ENCODE assay signal across 10 cellular contexts in genomic region chr2:46493241-46493970, GRCh38. TPM values are rescaled to one million over a fixed set of nuclear protein-coding genes. Genes with fewer than 3 reads are reported as not detected.
DNase-seq lines count a peak whose midpoint lies in the region; ATAC-seq, FAIRE-seq and TF ChIP-seq lines count a peak whose summit lies in the region.
"Had no signal": no experiment of that assay in that cellular context is flagged by ENCODE, and none has a peak within 500 bp of the region (broad histone marks: within the 10 kb centered on the region; RNA-seq: fewer than 3 reads in every experiment).

No MANE protein-coding gene starts in this region.

- peak; percentile 71 for ATAC-seq in GM21515 (IDR thresholded peaks at IDR 0.05; ENCODE audit: unreplicated experiment)
- ATAC-seq in HG03575 (IDR thresholded peaks at IDR 0.05; ENCODE audit: extremely low read depth, insufficient number of reproducible peaks, low FRiP score, unreplicated experiment), result peak; percentile 41
- ATAC-seq in gastroesophageal sphincter, result no peak

- no peak for TF ChIP-seq EP300 in gastroesophageal sphincter (IDR thresholded peaks at IDR 0.05)

- 46 to 68% (median 63%) methylated on average over 8 of the region's 8 CpGs for WGBS in spleen, 5 donors
- WGBS in gastroesophageal sphincter (ENCODE audit: low coverage in 1 of 2), 2 donors, result 31 to 61% methylated on average over 5 to 8 of the region's 8 CpGs

- CTCF ChIA-PET in GM10248 (lab: Yijun Ruan, JAX), result interaction anchor here (0.9 to 1.8 kb wide), 6 partner anchors 10 to 157 kb away, joined by 3 to 7 read pairs (median 4); no protein-coding TSS in a partner anchor
- CTCF ChIA-PET in endothelial cell of umbilical vein (lab: Charles Lee), result interaction anchor here (1.2 kb wide), 2 partner anchors 12 to 79 kb away, joined by 3 read pairs; no protein-coding TSS in a partner anchor

- BruUV-seq in endothelial cell of umbilical vein (replicated peaks; lab: Mats Ljungman, UMichigan), result no TSS peak

- dilution Hi-C loops in endothelial cell of umbilical vein (cut with MboI; ENCODE audit: extremely low pct_ligation_motif_present, low sequenced_read_pairs), result no loop called here

- TF ChIP-seq POLR2A in endothelial cell of umbilical vein (IDR thresholded peaks at IDR 0.05; ENCODE audit: low read depth, low read length) (no peak), spleen (IDR thresholded peaks at IDR 0.05) (no peak), gastroesophageal sphincter (IDR thresholded peaks at IDR 0.05) (no peak)

- peak; percentile 80 for DNase-seq in GM10248 (ENCODE audit: extremely low spot score)
- no peak for DNase-seq in endothelial cell of umbilical vein (ENCODE audit: low read depth, low spot score)
- no peak for DNase-seq in stimulated activated CD4-positive, alpha-beta T cell treated with anti-CD3 and anti-CD28 coated beads, Interleukin-4, amount 100 ng/mL, for 24 hours
- no peak for DNase-seq in spleen
- no peak for DNase-seq in DMS79 (lab: John Stamatoyannopoulos, UW)

- intact Hi-C loops in endothelial cell of umbilical vein (cut with micrococcal nuclease), result no loop called here
- intact Hi-C loops in spleen (cut with DNase I; ENCODE audit: low total_unique reads), result no loop called here

- H3K9ac ChIP-seq in endothelial cell of umbilical vein (replicated peaks; ENCODE audit: extremely low read depth, insufficient read depth, low read length), result no peak overlapping the region

- H3K27ac ChIP-seq in endothelial cell of umbilical vein (ENCODE audit: insufficient read depth, low read depth, low read length) (no peak overlapping the region), spleen (no peak overlapping the region), gastroesophageal sphincter (peak overlapping the region in 2 of 4 donors; percentile 16 to 52)

- no peaks in the 10 kb centered on the region for H3K36me3 ChIP-seq in endothelial cell of umbilical vein (ENCODE audit: control insufficient read depth in 2 of 2, extremely low read depth in 1 of 2, insufficient read depth in 2 of 2, low read length in 2 of 2)
- H3K36me3 ChIP-seq in spleen, result no peaks in the 10 kb centered on the region
- H3K36me3 ChIP-seq in gastroesophageal sphincter, result no peaks in the 10 kb centered on the region

- H3K4me1 ChIP-seq in endothelial cell of umbilical vein (ENCODE audit: control insufficient read depth, extremely low read depth, insufficient read depth, low read length) (peaks cover 4% of the 10 kb centered on the region), spleen (peaks cover 9 to 43% (median 23%) of the 10 kb centered on the region in 6 donors), gastroesophageal sphincter (peaks cover 0 to 42% (median 6%) of the 10 kb centered on the region in 3 donors)

- no peaks in the 10 kb centered on the region for H3K79me2 ChIP-seq in endothelial cell of umbilical vein (ENCODE audit: control insufficient read depth, insufficient read depth, low read length)

- no peaks in the 10 kb centered on the region for H3K9me1 ChIP-seq in endothelial cell of umbilical vein (replicated peaks; ENCODE audit: control insufficient read depth, extremely low read depth, insufficient read depth, low read length)

- H3K27me3 ChIP-seq in endothelial cell of umbilical vein (ENCODE audit: control insufficient read depth in 2 of 2, insufficient read depth in 2 of 2, low read length in 2 of 2) (no peaks in the 10 kb centered on the region), spleen (replicated peaks in 1 of 7) (no peaks in the 10 kb centered on the region), gastroesophageal sphincter (no peaks in the 10 kb centered on the region)

- TF ChIP-seq CTCF in GM10248 (IDR thresholded peaks at IDR 0.05; ENCODE audit: control extremely low read depth, extremely low read depth, low read depth, missing control alignments) (no peak), endothelial cell of umbilical vein (IDR thresholded peaks at IDR 0.05; ENCODE audit: extremely low read depth in 1 of 2, insufficient read depth in 1 of 2, low read depth in 1 of 2, low read length in 2 of 2) (no peak), spleen (IDR thresholded peaks at IDR 0.05 in 8 of 11, conservative IDR thresholded peaks at IDR 0.05 in 3 of 11) (no peak), gastroesophageal sphincter (IDR thresholded peaks at IDR 0.05) (no peak)

- H2AFZ ChIP-seq in endothelial cell of umbilical vein (ENCODE audit: low read depth, low read length), result no peak overlapping the region

- POLR2A ChIA-PET in GM10248 (lab: Yijun Ruan, JAX) (no interaction called here), endothelial cell of umbilical vein (lab: Charles Lee) (no interaction called here)

- no peaks in the 10 kb centered on the region for H4K20me1 ChIP-seq in endothelial cell of umbilical vein (replicated peaks; ENCODE audit: control insufficient read depth, extremely low read depth, insufficient read depth, low read length)

- no peaks in the 10 kb centered on the region for H3K9me3 ChIP-seq in endothelial cell of umbilical vein (replicated peaks; ENCODE audit: control insufficient read depth, insufficient read depth, low read length)
- H3K9me3 ChIP-seq in spleen, result no peaks in the 10 kb centered on the region
- no peaks in the 10 kb centered on the region for H3K9me3 ChIP-seq in gastroesophageal sphincter

- no peak overlapping the region for H3K4me3 ChIP-seq in endothelial cell of umbilical vein (replicated peaks in 1 of 3; ENCODE audit: insufficient read depth in 1 of 3, low read depth in 1 of 3, low read length in 3 of 3)
- H3K4me3 ChIP-seq in spleen, result no peak overlapping the region
- no peak overlapping the region for H3K4me3 ChIP-seq in gastroesophageal sphincter

- no peak for FAIRE-seq in endothelial cell of umbilical vein (lab: Jason Lieb, UNC)

- no peak overlapping the region for H3K4me2 ChIP-seq in endothelial cell of umbilical vein (ENCODE audit: insufficient read depth, low read length)

TF ChIP-seq in endothelial cell of umbilical vein, 7 proteins besides CTCF, POLR2A, EP300 and RAD21:
- TF ChIP-seq FOS (IDR thresholded peaks at IDR 0.05; ENCODE audit: borderline replicate concordance, insufficient read depth, low read length), result no peak
- TF ChIP-seq JUN (IDR thresholded peaks at IDR 0.05; ENCODE audit: borderline replicate concordance, insufficient read depth, insufficient read length, low read depth), result peak; percentile 14

RNA-seq across cellular contexts. Expression of gene TMEM247, which starts 14.0 kb away (rescaled TPM):
- not detected in 2 replicates for total RNA-seq in endothelial cell of umbilical vein
- not detected in 2 replicates for polyA plus RNA-seq in endothelial cell of umbilical vein
- polyA plus RNA-seq in endothelial cell of umbilical vein (2011; cell fraction: cytosol; rRNA removed), result not detected in 2 replicates
- polyA plus RNA-seq in endothelial cell of umbilical vein (2011; cell fraction: nucleus; rRNA removed), result not detected in 2 replicates
- not detected in 2 replicates for polyA plus RNA-seq in endothelial cell of umbilical vein (2012)
- not detected in 2 replicates for polyA minus RNA-seq in endothelial cell of umbilical vein
- polyA minus RNA-seq in endothelial cell of umbilical vein (2011; cell fraction: cytosol; rRNA and poly(A)+ RNA removed), result not detected
- polyA minus RNA-seq in endothelial cell of umbilical vein (2011; cell fraction: nucleus; rRNA and poly(A)+ RNA removed), result not detected in 2 replicates
- total RNA-seq in spleen, result not detected
- not detected for polyA plus RNA-seq in spleen
- total RNA-seq in gastroesophageal sphincter, result not detected
- total RNA-seq: epithelial cell of proximal tubule had no signal
- polyA plus RNA-seq: IgD-negative memory B cell had no signal

RNA-seq across cellular contexts. Expression of gene RHOQ, which starts 48.9 kb away (rescaled TPM):
- total RNA-seq in endothelial cell of umbilical vein (20.5 and 34.0 TPM in 2 replicates), spleen (100 to 1,000 TPM in 4 of 7 donors, 10 to 100 TPM in 3; 83.4 to 126 (median 110) TPM), gastroesophageal sphincter (100 to 1,000 TPM; 105 to 207 (median 144) TPM)
- polyA plus RNA-seq in endothelial cell of umbilical vein (18.1 and 19.0 TPM in 2 replicates), spleen (10 to 100 TPM; 32.6 to 44.4 (median 33.7) TPM)
- polyA plus RNA-seq in endothelial cell of umbilical vein (2011; cell fraction: cytosol; rRNA removed), result 13.9 and 15.8 TPM in 2 replicates
- 28.4 and 30.2 TPM in 2 replicates for polyA plus RNA-seq in endothelial cell of umbilical vein (2011; cell fraction: nucleus; rRNA removed)
- 33.6 and 35.2 TPM in 2 replicates for polyA plus RNA-seq in endothelial cell of umbilical vein (2012)
- polyA minus RNA-seq in endothelial cell of umbilical vein, result 21.2 and 22.0 TPM in 2 replicates
- polyA minus RNA-seq in endothelial cell of umbilical vein (2011; cell fraction: cytosol; rRNA and poly(A)+ RNA removed), result 2.9 TPM
- polyA minus RNA-seq in endothelial cell of umbilical vein (2011; cell fraction: nucleus; rRNA and poly(A)+ RNA removed), result 24.7 and 25.1 TPM in 2 replicates

RNA-seq across cellular contexts. Expression of gene ATP6V1E2, which starts 49.0 kb away (rescaled TPM):
- total RNA-seq in endothelial cell of umbilical vein, result 3.6 and 5.9 TPM in 2 replicates
- polyA plus RNA-seq in endothelial cell of umbilical vein, result 1.4 and 1.5 TPM in 2 replicates
- 2.1 and 2.8 TPM in 2 replicates for polyA plus RNA-seq in endothelial cell of umbilical vein (2011; cell fraction: cytosol; rRNA removed)
- polyA plus RNA-seq in endothelial cell of umbilical vein (2011; cell fraction: nucleus; rRNA removed), result 1.7 and 2.3 TPM in 2 replicates
- 5.9 and 6.1 TPM in 2 replicates for polyA plus RNA-seq in endothelial cell of umbilical vein (2012)
- polyA minus RNA-seq in endothelial cell of umbilical vein, result 3.7 and 5.9 TPM in 2 replicates
- 11.4 TPM for polyA minus RNA-seq in endothelial cell of umbilical vein (2011; cell fraction: cytosol; rRNA and poly(A)+ RNA removed)
- 1.9 and 3.2 TPM in 2 replicates for polyA minus RNA-seq in endothelial cell of umbilical vein (2011; cell fraction: nucleus; rRNA and poly(A)+ RNA removed)
- total RNA-seq in spleen, result 1 to 10 TPM; 2.8 to 6.6 (median 4.8) TPM
- polyA plus RNA-seq in spleen, result 1 to 10 TPM; 2.6 to 5.5 (median 4.7) TPM
- total RNA-seq in gastroesophageal sphincter, result 1 to 10 TPM; 3.2 to 8.4 (median 5.5) TPM
